In genomic region chr12:3045989-3046388, GRCh38 we compare ENCODE assay signal across 12 cellular contexts.
"Had no signal": no experiment of that assay in that cellular context is flagged by ENCODE, and none has a peak within 500 bp of the region (broad histone marks: within the 10 kb centered on the region; RNA-seq: fewer than 3 reads in every experiment).

No MANE protein-coding gene starts in this region.

- H3K4me3 ChIP-seq: transverse colon, uterus had no signal

- H3K9me3 Mint-ChIP-seq: activated naive CD8-positive, alpha-beta T cell treated with anti-CD3 and anti-CD28 coated beads for 36 hours; dendritic cell treated with granulocyte-macrophage colony-stimulating factor and Interleukin-4, amounts not matched to agents 40 ng/mL and 50 ng/mL, for 4 days; stimulated activated naive CD8-positive, alpha-beta T cell treated with anti-CD3 and anti-CD28 coated beads, Interleukin-15, Interleukin-2, amounts not matched to agents 100 ng/mL and 50 ng/mL, for 24 hours; T-helper 1 cell treated with Interleukin-12 subunit alpha and Interleukin-12 subunit beta and Interleukin-4 antibody, amounts not matched to agents 30 μg/mL and 1 μg/mL, for 36 hours had no signal

- H3K27me3 ChIP-seq: uterus had no signal

- H3K36me3 ChIP-seq: transverse colon, uterus had no signal

- H3K27ac ChIP-seq: transverse colon, uterus had no signal

- DNase-seq: activated CD4-positive, alpha-beta T cell treated with anti-CD3 and anti-CD28 coated beads, Interleukin-2, amount 50 U/mL, for 1 hour; activated CD4-positive, CD25-positive, alpha-beta regulatory T cell treated with anti-CD3 and anti-CD28 coated beads, Interleukin-2, amount 50 U/mL, for 72 hours; activated CD8-positive, alpha-beta memory T cell treated with anti-CD3 and anti-CD28 coated beads, Interleukin-2, amount 50 U/mL, for 48 hours; activated naive CD8-positive, alpha-beta T cell treated with anti-CD3 and anti-CD28 coated beads for 36 hours; amniotic stem cell; effector CD8-positive, alpha-beta T cell; midbrain; transverse colon; uterus had no signal

- H3K4me3 Mint-ChIP-seq: activated naive CD8-positive, alpha-beta T cell treated with anti-CD3 and anti-CD28 coated beads for 36 hours; dendritic cell treated with granulocyte-macrophage colony-stimulating factor and Interleukin-4, amounts not matched to agents 40 ng/mL and 50 ng/mL, for 4 days; stimulated activated naive CD8-positive, alpha-beta T cell treated with anti-CD3 and anti-CD28 coated beads, Interleukin-15, Interleukin-2, amounts not matched to agents 100 ng/mL and 50 ng/mL, for 24 hours; T-helper 1 cell treated with Interleukin-12 subunit alpha and Interleukin-12 subunit beta and Interleukin-4 antibody, amounts not matched to agents 30 μg/mL and 1 μg/mL, for 36 hours had no signal

- H3K9me3 ChIP-seq: transverse colon, uterus had no signal

- H3K4me1 ChIP-seq: transverse colon, uterus had no signal

- H3K36me3 Mint-ChIP-seq: activated naive CD8-positive, alpha-beta T cell treated with anti-CD3 and anti-CD28 coated beads for 36 hours had no signal

- H3K4me1 Mint-ChIP-seq: activated naive CD8-positive, alpha-beta T cell treated with anti-CD3 and anti-CD28 coated beads for 36 hours had no signal
